In genomic region chr11:63974259-63975143, GRCh38 we compare ENCODE assay signal across 8 cellular contexts. TPM values are rescaled to one million over a fixed set of nuclear protein-coding genes. Genes with fewer than 3 reads are reported as not detected.
A peak's percentile ranks its signal among the peaks of the same experiment; 100 is the strongest.
DNase-seq lines count a peak whose midpoint lies in the region; ATAC-seq and TF ChIP-seq lines count a peak whose summit lies in the region.

TSS of gene COX8A (plus strand) at chr11:63974620. CDS start at chr11:63974681, 61 bp downstream.

- in situ Hi-C loops in GM18951 (cut with MboI; ENCODE audit: low sequenced_read_pairs, unreplicated experiment) = no loop called here

- ATAC-seq in HG03196 (IDR thresholded peaks at IDR 0.05; ENCODE audit: unreplicated experiment) (peak; percentile 93), activated B cell treated with CpG ODN at 0.5 μM for 24 hours (ENCODE audit: low read depth) (peak; percentile 99)

- peak within 1 kb of the TSS; percentile 100 for H3K4me3 Mint-ChIP-seq in activated B cell treated with CpG ODN at 0.5 μM for 24 hours

- peaks cover 19% of the 10 kb centered on the region for H4K20me1 ChIP-seq in smooth muscle cell (ENCODE audit: low read depth)

- peak within 1 kb of the TSS; percentile 98 for H3K27ac Mint-ChIP-seq in activated B cell treated with CpG ODN at 0.5 μM for 24 hours

- CTCF ChIA-PET in activated B cell treated with CpG ODN at 0.5 μM for 24 hours (lab: Charles Lee) = interaction anchor here (1.2 kb wide), 1 partner anchor 138 kb away, joined by 3 read pairs; no protein-coding TSS in a partner anchor

- H3K79me2 ChIP-seq in smooth muscle cell (ENCODE audit: low read depth) = peaks cover 35% of the 10 kb centered on the region

- no peaks in the 10 kb centered on the region for H3K36me3 ChIP-seq in smooth muscle cell (ENCODE audit: low read depth)

- peaks cover 15% of the 10 kb centered on the region for H3K36me3 Mint-ChIP-seq in activated B cell treated with CpG ODN at 0.5 μM for 24 hours (ENCODE audit: low read depth)

- DNase-seq in AG08396 (ENCODE audit: low spot score) = peak; percentile 98
- peak; percentile 100 for DNase-seq in NCI-H345 (lab: John Stamatoyannopoulos, UW)
- DNase-seq in activated B cell treated with CpG ODN at 0.5 μM for 24 hours = peak; percentile 78
- peak; percentile 64 to 100 (median 97) for DNase-seq in caudate nucleus (lab: John Stamatoyannopoulos, UW)
- DNase-seq in iPS-NIHi7 (ENCODE audit: extremely low spot score) = peak; percentile 97
- peak; percentile 74 for DNase-seq in smooth muscle cell (lab: John Stamatoyannopoulos, UW; ENCODE audit: unreplicated experiment)

- H2AFZ ChIP-seq in smooth muscle cell (ENCODE audit: low read depth) = peak within 1 kb of the TSS; percentile 94

- POLR2A ChIA-PET in activated B cell treated with CpG ODN at 0.5 μM for 24 hours (lab: Charles Lee) = interaction anchor here (0.6 to 2.3 kb wide), 7 partner anchors 12 to 1793 kb away, joined by 3 to 17 read pairs (median 4); partner anchors contain the start of genes C11orf98, CSKMT, EEF1G and MARK2

- TF ChIP-seq POLR2A in GM18951 (IDR thresholded peaks at IDR 0.05; ENCODE audit: extremely low read depth, insufficient read depth, insufficient read length) = peak; percentile 86

- no peaks in the 10 kb centered on the region for H3K9me3 Mint-ChIP-seq in activated B cell treated with CpG ODN at 0.5 μM for 24 hours

- H3K27me3 Mint-ChIP-seq in activated B cell treated with CpG ODN at 0.5 μM for 24 hours = no peaks in the 10 kb centered on the region

- 1% methylated on average over 67 of the region's 67 CpGs for WGBS in smooth muscle cell (ENCODE audit: low lambda C conversion rate)

- peak within 1 kb of the TSS; percentile 87 for H3K4me2 ChIP-seq in smooth muscle cell

- peaks cover 27% of the 10 kb centered on the region for H3K4me1 Mint-ChIP-seq in activated B cell treated with CpG ODN at 0.5 μM for 24 hours

- intact Hi-C loops in activated B cell treated with CpG ODN at 0.5 μM for 24 hours (cut with micrococcal nuclease) = loop anchor here (1.0 to 2.0 kb wide), 4 partner anchors 12 to 137 kb away; partner anchors contain the start of gene OTUB1

- H3K27me3 ChIP-seq in smooth muscle cell (ENCODE audit: low read depth) = no peaks in the 10 kb centered on the region

- peak within 1 kb of the TSS; percentile 95 for H3K9ac ChIP-seq in smooth muscle cell (ENCODE audit: low read depth)

- H3K4me3 ChIP-seq in smooth muscle cell = peak within 1 kb of the TSS; percentile 91

- H3K4me1 ChIP-seq in smooth muscle cell (ENCODE audit: low read depth) = peaks cover 13% of the 10 kb centered on the region

- H3F3A ChIP-seq in smooth muscle cell (ENCODE audit: low read depth) = no peaks in the 10 kb centered on the region

- TF ChIP-seq CTCF in activated B cell treated with CpG ODN at 0.5 μM for 24 hours (IDR thresholded peaks at IDR 0.05) = no peak
- no peak for TF ChIP-seq CTCF in smooth muscle cell (IDR thresholded peaks at IDR 0.05; ENCODE audit: borderline replicate concordance, insufficient read depth, poor library complexity, severe bottlenecking)

- no peaks in the 10 kb centered on the region for H3K9me3 ChIP-seq in smooth muscle cell (replicated peaks; ENCODE audit: low read depth)

- peak within 1 kb of the TSS; percentile 90 for H3K27ac ChIP-seq in caudate nucleus (ENCODE audit: low read depth, low read length)
- H3K27ac ChIP-seq in smooth muscle cell (ENCODE audit: low read depth) = peak within 1 kb of the TSS; percentile 94

RNA-seq across cellular contexts. Expression of gene COX8A, which starts in this region (rescaled TPM):
- total RNA-seq in activated B cell treated with CpG ODN at 0.5 μM for 24 hours (182 and 217 TPM in 2 replicates), smooth muscle cell (432 and 551 TPM in 2 replicates)
- 534 and 549 TPM in 2 replicates for polyA plus RNA-seq in smooth muscle cell

Comparison
In these comparisons a context has a peak if more than half of its experiments do, and no peak if none do; other contexts are left out.
1. Peak in every context shown above with its lines: DNase-seq, ATAC-seq, H3K4me3 ChIP-seq and H3K27ac ChIP-seq.